ENCODE assay signal across 9 cellular contexts in genomic region chr3:45915518-45916231, GRCh38. TPM values are rescaled to one million over a fixed set of nuclear protein-coding genes. Genes with fewer than 3 reads are reported as not detected.
A peak's percentile ranks its signal among the peaks of the same experiment; 100 is the strongest.
DNase-seq lines count a peak whose midpoint lies in the region; ATAC-seq and TF ChIP-seq lines count a peak whose summit lies in the region.
"Had no signal": no experiment of that assay in that cellular context is flagged by ENCODE, and none has a peak within 500 bp of the region (broad histone marks: within the 10 kb centered on the region; RNA-seq: fewer than 3 reads in every experiment).

No MANE protein-coding gene starts in this region.

- peak; percentile 78 for ATAC-seq in foreskin keratinocyte

- no peaks in the 10 kb centered on the region for H3K36me3 ChIP-seq in GM23248 (ENCODE audit: low read depth)
- H3K36me3 ChIP-seq in Loucy (ENCODE audit: insufficient read depth, low read length) = no peaks in the 10 kb centered on the region; the same call in 1 of the 2 replicates

- H3K9ac ChIP-seq in GM23248 (peak overlapping the region; percentile 43), Loucy (ENCODE audit: low read depth, low read length, poor library complexity, severe bottlenecking) (peak overlapping the region; percentile 33)

- WGBS in GM23248 (ENCODE audit: low coverage in 1 of 2, low lambda C conversion rate in 2 of 2, missing lambda C conversion rate in 2 of 2), 2 experiments = 32% methylated on average over 11 to 13 of the region's 13 CpGs

- H2AFZ ChIP-seq in GM23248 (no peak overlapping the region), Loucy (ENCODE audit: low read length) (no peak overlapping the region)

- H3K4me2 ChIP-seq in GM23248 (ENCODE audit: unreplicated experiment) (peak overlapping the region; percentile 26), Loucy (ENCODE audit: low read depth, low read length, poor library complexity, severe bottlenecking) (peak overlapping the region; percentile 71)

- H4K20me1 ChIP-seq in GM23248 (ENCODE audit: insufficient read depth) (no peaks in the 10 kb centered on the region), Loucy (ENCODE audit: insufficient read depth, low read length, poor library complexity, severe bottlenecking) (no peaks in the 10 kb centered on the region)

- DNase-seq in GM04504 (ENCODE audit: low read depth) (peak; percentile 84), GM23248 (peak; percentile 98), foreskin keratinocyte (peak in 1 of 2 donors; percentile 28), COR-L47 (lab: John Stamatoyannopoulos, UW) (no peak), AML-193 (lab: John Stamatoyannopoulos, UW) (no peak)
- DNase-seq in activated CD8-positive, alpha-beta memory T cell treated with anti-CD3 and anti-CD28 coated beads, Interleukin-2, amount 50 U/mL, for 48 hours = peak; percentile 85
- DNase-seq in stimulated activated CD4-positive, alpha-beta T cell treated with anti-CD3 and anti-CD28 coated beads, Interleukin-4, amount 100 ng/mL, for 4 hours = peak; percentile 68 to 85

- no peaks in the 10 kb centered on the region for H3K79me2 ChIP-seq in GM23248 (ENCODE audit: insufficient read depth)
- H3K79me2 ChIP-seq in Loucy (ENCODE audit: insufficient read depth, low read length) = no peaks in the 10 kb centered on the region

- no peaks in the 10 kb centered on the region for H3K9me3 ChIP-seq in GM23248 (ENCODE audit: low read depth)
- no peaks in the 10 kb centered on the region for H3K9me3 ChIP-seq in Loucy (ENCODE audit: insufficient read depth, low read depth, low read length)

- in situ Hi-C loops in GM23248 (cut with MboI) = no loop called here

- H3K27me3 ChIP-seq in GM23248 (replicated peaks; ENCODE audit: insufficient read depth) (no peaks in the 10 kb centered on the region), Loucy (ENCODE audit: insufficient read depth, low read length, poor library complexity, severe bottlenecking) (no peaks in the 10 kb centered on the region), foreskin keratinocyte (no peaks in the 10 kb centered on the region)

- H3K4me1 ChIP-seq in GM23248 (ENCODE audit: insufficient read depth) = peaks cover 10% of the 10 kb centered on the region
- H3K4me1 ChIP-seq in Loucy (ENCODE audit: insufficient read depth, low read length, poor library complexity, severe bottlenecking) = peaks cover 37% of the 10 kb centered on the region
- H3K4me1 ChIP-seq in foreskin keratinocyte = no peaks in the 10 kb centered on the region

- H3K27ac ChIP-seq in GM23248 = no peak overlapping the region
- H3K27ac ChIP-seq in foreskin keratinocyte = no peak overlapping the region

- TF ChIP-seq CTCF in Loucy (conservative IDR thresholded peaks at IDR 0.05; ENCODE audit: low read length) (no peak), foreskin keratinocyte (conservative IDR thresholded peaks at IDR 0.05) (no peak)

- H3K4me3 ChIP-seq in GM23248 = 0 out of 2 replicates have a peak overlapping the region, but pooled peaks have one; percentile 15
- H3K4me3 ChIP-seq in Loucy (ENCODE audit: low read length, poor library complexity, severe bottlenecking) = peak overlapping the region; percentile 60

- H3F3A ChIP-seq in GM23248 (ENCODE audit: insufficient read depth) (no peaks in the 10 kb centered on the region), Loucy (ENCODE audit: low read depth) (no peaks in the 10 kb centered on the region)

- no peaks in the 10 kb centered on the region for H3K9me2 ChIP-seq in GM23248 (ENCODE audit: insufficient read depth)
- no peaks in the 10 kb centered on the region for H3K9me2 ChIP-seq in Loucy (replicated peaks; ENCODE audit: low read depth, low read length)

RNA-seq across cellular contexts. Expression of gene CXCR6, which starts 27.6 kb away (rescaled TPM):
- not detected in 2 replicates for total RNA-seq in GM23248 (2014; rRNA removed; shearing (Covaris generic))
- polyA plus RNA-seq in GM23248 (2016; fragmentation: Nextera tagmentation; extraction: Ambion mirVana) (not detected in 2 replicates), foreskin keratinocyte (not detected in 2 replicates)
- total RNA-seq in foreskin keratinocyte = not detected in 2 replicates

RNA-seq across cellular contexts. Expression of gene CCR9, which starts 29.3 kb away (rescaled TPM):
- total RNA-seq in GM23248 (2014; rRNA removed; shearing (Covaris generic)) = not detected in 2 replicates
- polyA plus RNA-seq in GM23248 (2016; fragmentation: Nextera tagmentation; extraction: Ambion mirVana) = not detected in 2 replicates
- total RNA-seq in foreskin keratinocyte = not detected in 2 replicates
- polyA plus RNA-seq in foreskin keratinocyte = not detected in 2 replicates
- total RNA-seq: T-helper 1 cell treated with Interleukin-12 subunit alpha and Interleukin-12 subunit beta and Interleukin-4 antibody, amounts not matched to agents 30 ng/mL and 1 ng/mL, for 36 hours had no signal

Comparison
In these comparisons a context has a peak if more than half of its experiments do, and no peak if none do; other contexts are left out.
1. DNase-seq: peak in GM04504 (single experiment), GM23248 (single experiment), activated CD8-positive, alpha-beta memory T cell treated with anti-CD3 and anti-CD28 coated beads, Interleukin-2, amount 50 U/mL, for 48 hours (single experiment) and stimulated activated CD4-positive, alpha-beta T cell treated with anti-CD3 and anti-CD28 coated beads, Interleukin-4, amount 100 ng/mL, for 4 hours (2 of 2); none in COR-L47 (single experiment) and AML-193 (0 of 2).